In the genomic region with DNA sequence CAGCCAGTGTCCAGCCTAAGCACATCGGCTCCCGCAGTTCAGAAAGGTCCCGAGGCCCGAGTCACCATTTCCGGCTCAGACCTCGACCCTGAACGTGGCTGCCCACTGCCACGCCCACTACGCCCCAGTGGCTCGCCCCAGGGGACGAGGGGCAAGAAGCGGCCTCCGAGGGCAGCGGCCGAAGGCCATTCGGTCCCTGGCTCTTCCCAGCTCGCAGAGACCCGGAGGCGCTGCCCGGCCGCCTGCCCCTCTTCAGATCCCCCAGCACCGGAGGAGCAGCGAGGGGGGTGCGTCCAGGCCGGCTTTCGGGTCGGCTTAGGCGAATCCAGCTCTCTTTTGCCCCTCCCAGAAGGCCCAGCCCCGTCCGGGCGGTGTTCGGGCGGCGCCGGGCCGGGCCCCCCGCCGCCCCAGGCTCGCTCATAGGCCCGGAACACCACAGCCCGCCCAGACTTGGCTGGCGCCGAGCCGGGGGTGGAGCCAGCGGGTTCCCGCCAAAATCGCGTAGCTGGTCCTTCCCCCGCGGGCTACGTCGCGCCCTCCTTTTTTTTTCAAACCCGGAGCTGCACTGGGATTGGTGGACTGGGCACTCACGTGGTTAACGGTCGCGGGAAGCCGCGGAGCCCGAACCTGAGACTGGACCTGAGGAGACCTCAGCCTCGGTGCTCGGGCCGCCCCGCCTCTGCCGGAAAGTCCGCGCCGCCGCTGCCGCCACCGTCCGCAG, we compare ENCODE assay signal across 1 cellular context.
TF ChIP-seq lines count a peak whose summit lies in the region.

A gene (plus strand): TSS at position 617 of the 721 bp plus-strand sequence. CDS start 264 bp downstream, outside the sequence.

TF ChIP-seq in HEK293, 187 proteins besides CTCF, POLR2A, EP300 and RAD21 (continued from another document and continues in another):
- TF ChIP-seq, protein P1, sequence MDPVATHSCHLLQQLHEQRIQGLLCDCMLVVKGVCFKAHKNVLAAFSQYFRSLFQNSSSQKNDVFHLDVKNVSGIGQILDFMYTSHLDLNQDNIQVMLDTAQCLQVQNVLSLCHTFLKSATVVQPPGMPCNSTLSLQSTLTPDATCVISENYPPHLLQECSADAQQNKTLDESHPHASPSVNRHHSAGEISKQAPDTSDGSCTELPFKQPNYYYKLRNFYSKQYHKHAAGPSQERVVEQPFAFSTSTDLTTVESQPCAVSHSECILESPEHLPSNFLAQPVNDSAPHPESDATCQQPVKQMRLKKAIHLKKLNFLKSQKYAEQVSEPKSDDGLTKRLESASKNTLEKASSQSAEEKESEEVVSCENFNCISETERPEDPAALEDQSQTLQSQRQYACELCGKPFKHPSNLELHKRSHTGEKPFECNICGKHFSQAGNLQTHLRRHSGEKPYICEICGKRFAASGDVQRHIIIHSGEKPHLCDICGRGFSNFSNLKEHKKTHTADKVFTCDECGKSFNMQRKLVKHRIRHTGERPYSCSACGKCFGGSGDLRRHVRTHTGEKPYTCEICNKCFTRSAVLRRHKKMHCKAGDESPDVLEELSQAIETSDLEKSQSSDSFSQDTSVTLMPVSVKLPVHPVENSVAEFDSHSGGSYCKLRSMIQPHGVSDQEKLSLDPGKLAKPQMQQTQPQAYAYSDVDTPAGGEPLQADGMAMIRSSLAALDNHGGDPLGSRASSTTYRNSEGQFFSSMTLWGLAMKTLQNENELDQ (tag by site-specific recombination; IDR thresholded peaks at IDR 0.05; ENCODE audit: low read depth): no peak
- TF ChIP-seq ZBTB8A (tag by site-specific recombination; IDR thresholded peaks at IDR 0.05) (peak; percentile 98), MEIS1 (CRISPR knock-in tag; IDR thresholded peaks at IDR 0.05; ENCODE audit: borderline replicate concordance) (no peak), ZNF660 (tag by site-specific recombination; IDR thresholded peaks at IDR 0.05) (peak; percentile 39; the same call in 1 of the 2 replicates), ZNF830 (tag by site-specific recombination; IDR thresholded peaks at IDR 0.05; ENCODE audit: low read depth) (no peak), ZNF221 (tag by site-specific recombination; IDR thresholded peaks at IDR 0.05; ENCODE audit: borderline replicate concordance) (no peak), ZNF561 (tag by site-specific recombination; IDR thresholded peaks at IDR 0.05; ENCODE audit: borderline replicate concordance) (peak; percentile 28; the same call in 1 of the 2 replicates), ZNF624 (tag by site-specific recombination; IDR thresholded peaks at IDR 0.05) (no peak), ZSCAN30 (tag by site-specific recombination; IDR thresholded peaks at IDR 0.05) (no peak; the same call in none of the 2 replicates), ZNF146 (tag by site-specific recombination; IDR thresholded peaks at IDR 0.05) (no peak; the same call in 1 of the 2 replicates), ZNF114 (tag by site-specific recombination; IDR thresholded peaks at IDR 0.05) (no peak), ZNF2 (tag by site-specific recombination; IDR thresholded peaks at IDR 0.05) (no peak), ZNF416 (tag by site-specific recombination; IDR thresholded peaks at IDR 0.05) (no peak), FEZF1 (tag by site-specific recombination; IDR thresholded peaks at IDR 0.05) (no peak), ZNF677 (tag by site-specific recombination; IDR thresholded peaks at IDR 0.05) (no peak), KLF9 (tag by site-specific recombination; IDR thresholded peaks at IDR 0.05; ENCODE audit: low read depth) (peak; percentile 98), RBAK (tag by site-specific recombination; IDR thresholded peaks at IDR 0.05) (no peak), ZNF548 (tag by site-specific recombination; IDR thresholded peaks at IDR 0.05) (no peak), ZNF76 (tag by site-specific recombination; IDR thresholded peaks at IDR 0.05; ENCODE audit: borderline replicate concordance, low read depth) (peak; percentile 64), HOXD13 (CRISPR knock-in tag; IDR thresholded peaks at IDR 0.05; ENCODE audit: borderline replicate concordance) (0 out of 2 replicates have a peak, but pooled peaks have one; percentile 6), ZNF768 (tag by site-specific recombination; IDR thresholded peaks at IDR 0.05) (no peak), ZNF324 (tag by site-specific recombination; IDR thresholded peaks at IDR 0.05) (no peak; the same call in 1 of the 2 replicates), GLIS2 (tag by site-specific recombination; IDR thresholded peaks at IDR 0.05) (peak; percentile 97), ZBTB7A (tag by site-specific recombination; IDR thresholded peaks at IDR 0.05; ENCODE audit: low read depth) (peak; percentile 60; the same call in 1 of the 2 replicates), ZNF157 (tag by site-specific recombination; IDR thresholded peaks at IDR 0.05) (no peak), HOXC10 (CRISPR knock-in tag; IDR thresholded peaks at IDR 0.05) (0 out of 2 replicates have a peak, but pooled peaks have one; percentile 25), ZEB2 (tag by site-specific recombination; IDR thresholded peaks at IDR 0.05) (peak; percentile 93), ZNF248 (tag by site-specific recombination; IDR thresholded peaks at IDR 0.05) (no peak), ZNF837 (tag by site-specific recombination; IDR thresholded peaks at IDR 0.05) (no peak), ZNF785 (tag by site-specific recombination; IDR thresholded peaks at IDR 0.05) (no peak)
- TF ChIP-seq, protein P2, sequence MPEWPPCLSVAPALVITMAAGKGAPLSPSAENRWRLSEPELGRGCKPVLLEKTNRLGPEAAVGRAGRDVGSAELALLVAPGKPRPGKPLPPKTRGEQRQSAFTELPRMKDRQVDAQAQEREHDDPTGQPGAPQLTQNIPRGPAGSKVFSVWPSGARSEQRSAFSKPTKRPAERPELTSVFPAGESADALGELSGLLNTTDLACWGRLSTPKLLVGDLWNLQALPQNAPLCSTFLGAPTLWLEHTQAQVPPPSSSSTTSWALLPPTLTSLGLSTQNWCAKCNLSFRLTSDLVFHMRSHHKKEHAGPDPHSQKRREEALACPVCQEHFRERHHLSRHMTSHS (tag by site-specific recombination; IDR thresholded peaks at IDR 0.05): no peak
- TF ChIP-seq, protein P3, sequence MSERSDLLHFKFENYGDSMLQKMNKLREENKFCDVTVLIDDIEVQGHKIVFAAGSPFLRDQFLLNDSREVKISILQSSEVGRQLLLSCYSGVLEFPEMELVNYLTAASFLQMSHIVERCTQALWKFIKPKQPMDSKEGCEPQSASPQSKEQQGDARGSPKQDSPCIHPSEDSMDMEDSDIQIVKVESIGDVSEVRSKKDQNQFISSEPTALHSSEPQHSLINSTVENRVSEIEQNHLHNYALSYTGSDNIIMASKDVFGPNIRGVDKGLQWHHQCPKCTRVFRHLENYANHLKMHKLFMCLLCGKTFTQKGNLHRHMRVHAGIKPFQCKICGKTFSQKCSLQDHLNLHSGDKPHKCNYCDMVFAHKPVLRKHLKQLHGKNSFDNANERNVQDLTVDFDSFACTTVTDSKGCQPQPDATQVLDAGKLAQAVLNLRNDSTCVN (tag by site-specific recombination; optimal IDR thresholded peaks at IDR 0.05): peak; percentile 73
- TF ChIP-seq, protein P4, sequence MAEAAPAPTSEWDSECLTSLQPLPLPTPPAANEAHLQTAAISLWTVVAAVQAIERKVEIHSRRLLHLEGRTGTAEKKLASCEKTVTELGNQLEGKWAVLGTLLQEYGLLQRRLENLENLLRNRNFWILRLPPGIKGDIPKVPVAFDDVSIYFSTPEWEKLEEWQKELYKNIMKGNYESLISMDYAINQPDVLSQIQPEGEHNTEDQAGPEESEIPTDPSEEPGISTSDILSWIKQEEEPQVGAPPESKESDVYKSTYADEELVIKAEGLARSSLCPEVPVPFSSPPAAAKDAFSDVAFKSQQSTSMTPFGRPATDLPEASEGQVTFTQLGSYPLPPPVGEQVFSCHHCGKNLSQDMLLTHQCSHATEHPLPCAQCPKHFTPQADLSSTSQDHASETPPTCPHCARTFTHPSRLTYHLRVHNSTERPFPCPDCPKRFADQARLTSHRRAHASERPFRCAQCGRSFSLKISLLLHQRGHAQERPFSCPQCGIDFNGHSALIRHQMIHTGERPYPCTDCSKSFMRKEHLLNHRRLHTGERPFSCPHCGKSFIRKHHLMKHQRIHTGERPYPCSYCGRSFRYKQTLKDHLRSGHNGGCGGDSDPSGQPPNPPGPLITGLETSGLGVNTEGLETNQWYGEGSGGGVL (tag by site-specific recombination; IDR thresholded peaks at IDR 0.05): peak; percentile 51; the same call in 1 of the 2 replicates
- TF ChIP-seq, protein P5, sequence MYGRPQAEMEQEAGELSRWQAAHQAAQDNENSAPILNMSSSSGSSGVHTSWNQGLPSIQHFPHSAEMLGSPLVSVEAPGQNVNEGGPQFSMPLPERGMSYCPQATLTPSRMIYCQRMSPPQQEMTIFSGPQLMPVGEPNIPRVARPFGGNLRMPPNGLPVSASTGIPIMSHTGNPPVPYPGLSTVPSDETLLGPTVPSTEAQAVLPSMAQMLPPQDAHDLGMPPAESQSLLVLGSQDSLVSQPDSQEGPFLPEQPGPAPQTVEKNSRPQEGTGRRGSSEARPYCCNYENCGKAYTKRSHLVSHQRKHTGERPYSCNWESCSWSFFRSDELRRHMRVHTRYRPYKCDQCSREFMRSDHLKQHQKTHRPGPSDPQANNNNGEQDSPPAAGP (tag by site-specific recombination; IDR thresholded peaks at IDR 0.05): peak; percentile 52; the same call in 1 of the 2 replicates
- TF ChIP-seq, protein P6, sequence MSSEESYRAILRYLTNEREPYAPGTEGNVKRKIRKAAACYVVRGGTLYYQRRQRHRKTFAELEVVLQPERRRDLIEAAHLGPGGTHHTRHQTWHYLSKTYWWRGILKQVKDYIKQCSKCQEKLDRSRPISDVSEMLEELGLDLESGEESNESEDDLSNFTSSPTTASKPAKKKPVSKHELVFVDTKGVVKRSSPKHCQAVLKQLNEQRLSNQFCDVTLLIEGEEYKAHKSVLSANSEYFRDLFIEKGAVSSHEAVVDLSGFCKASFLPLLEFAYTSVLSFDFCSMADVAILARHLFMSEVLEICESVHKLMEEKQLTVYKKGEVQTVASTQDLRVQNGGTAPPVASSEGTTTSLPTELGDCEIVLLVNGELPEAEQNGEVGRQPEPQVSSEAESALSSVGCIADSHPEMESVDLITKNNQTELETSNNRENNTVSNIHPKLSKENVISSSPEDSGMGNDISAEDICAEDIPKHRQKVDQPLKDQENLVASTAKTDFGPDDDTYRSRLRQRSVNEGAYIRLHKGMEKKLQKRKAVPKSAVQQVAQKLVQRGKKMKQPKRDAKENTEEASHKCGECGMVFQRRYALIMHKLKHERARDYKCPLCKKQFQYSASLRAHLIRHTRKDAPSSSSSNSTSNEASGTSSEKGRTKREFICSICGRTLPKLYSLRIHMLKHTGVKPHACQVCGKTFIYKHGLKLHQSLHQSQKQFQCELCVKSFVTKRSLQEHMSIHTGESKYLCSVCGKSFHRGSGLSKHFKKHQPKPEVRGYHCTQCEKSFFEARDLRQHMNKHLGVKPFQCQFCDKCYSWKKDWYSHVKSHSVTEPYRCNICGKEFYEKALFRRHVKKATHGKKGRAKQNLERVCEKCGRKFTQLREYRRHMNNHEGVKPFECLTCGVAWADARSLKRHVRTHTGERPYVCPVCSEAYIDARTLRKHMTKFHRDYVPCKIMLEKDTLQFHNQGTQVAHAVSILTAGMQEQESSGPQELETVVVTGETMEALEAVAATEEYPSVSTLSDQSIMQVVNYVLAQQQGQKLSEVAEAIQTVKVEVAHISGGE (tag by site-specific recombination; conservative IDR thresholded peaks at IDR 0.05; ENCODE audit: low read depth): peak; percentile 60
- TF ChIP-seq, protein P7, sequence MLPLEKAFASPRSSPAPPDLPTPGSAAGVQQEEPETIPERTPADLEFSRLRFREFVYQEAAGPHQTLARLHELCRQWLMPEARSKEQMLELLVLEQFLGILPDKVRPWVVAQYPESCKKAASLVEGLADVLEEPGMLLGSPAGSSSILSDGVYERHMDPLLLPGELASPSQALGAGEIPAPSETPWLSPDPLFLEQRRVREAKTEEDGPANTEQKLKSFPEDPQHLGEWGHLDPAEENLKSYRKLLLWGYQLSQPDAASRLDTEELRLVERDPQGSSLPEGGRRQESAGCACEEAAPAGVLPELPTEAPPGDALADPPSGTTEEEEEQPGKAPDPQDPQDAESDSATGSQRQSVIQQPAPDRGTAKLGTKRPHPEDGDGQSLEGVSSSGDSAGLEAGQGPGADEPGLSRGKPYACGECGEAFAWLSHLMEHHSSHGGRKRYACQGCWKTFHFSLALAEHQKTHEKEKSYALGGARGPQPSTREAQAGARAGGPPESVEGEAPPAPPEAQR (tag by site-specific recombination; IDR thresholded peaks at IDR 0.05): no peak
- TF ChIP-seq, protein P8, sequence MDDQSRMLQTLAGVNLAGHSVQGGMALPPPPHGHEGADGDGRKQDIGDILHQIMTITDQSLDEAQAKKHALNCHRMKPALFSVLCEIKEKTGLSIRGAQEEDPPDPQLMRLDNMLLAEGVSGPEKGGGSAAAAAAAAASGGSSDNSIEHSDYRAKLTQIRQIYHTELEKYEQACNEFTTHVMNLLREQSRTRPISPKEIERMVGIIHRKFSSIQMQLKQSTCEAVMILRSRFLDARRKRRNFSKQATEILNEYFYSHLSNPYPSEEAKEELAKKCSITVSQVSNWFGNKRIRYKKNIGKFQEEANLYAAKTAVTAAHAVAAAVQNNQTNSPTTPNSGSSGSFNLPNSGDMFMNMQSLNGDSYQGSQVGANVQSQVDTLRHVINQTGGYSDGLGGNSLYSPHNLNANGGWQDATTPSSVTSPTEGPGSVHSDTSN (CRISPR knock-in tag; IDR thresholded peaks at IDR 0.05): peak; percentile 90
- TF ChIP-seq, protein P9, sequence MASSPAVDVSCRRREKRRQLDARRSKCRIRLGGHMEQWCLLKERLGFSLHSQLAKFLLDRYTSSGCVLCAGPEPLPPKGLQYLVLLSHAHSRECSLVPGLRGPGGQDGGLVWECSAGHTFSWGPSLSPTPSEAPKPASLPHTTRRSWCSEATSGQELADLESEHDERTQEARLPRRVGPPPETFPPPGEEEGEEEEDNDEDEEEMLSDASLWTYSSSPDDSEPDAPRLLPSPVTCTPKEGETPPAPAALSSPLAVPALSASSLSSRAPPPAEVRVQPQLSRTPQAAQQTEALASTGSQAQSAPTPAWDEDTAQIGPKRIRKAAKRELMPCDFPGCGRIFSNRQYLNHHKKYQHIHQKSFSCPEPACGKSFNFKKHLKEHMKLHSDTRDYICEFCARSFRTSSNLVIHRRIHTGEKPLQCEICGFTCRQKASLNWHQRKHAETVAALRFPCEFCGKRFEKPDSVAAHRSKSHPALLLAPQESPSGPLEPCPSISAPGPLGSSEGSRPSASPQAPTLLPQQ (tag by site-specific recombination; IDR thresholded peaks at IDR 0.05): peak; percentile 37; the same call in 1 of the 2 replicates
- TF ChIP-seq, protein P10, sequence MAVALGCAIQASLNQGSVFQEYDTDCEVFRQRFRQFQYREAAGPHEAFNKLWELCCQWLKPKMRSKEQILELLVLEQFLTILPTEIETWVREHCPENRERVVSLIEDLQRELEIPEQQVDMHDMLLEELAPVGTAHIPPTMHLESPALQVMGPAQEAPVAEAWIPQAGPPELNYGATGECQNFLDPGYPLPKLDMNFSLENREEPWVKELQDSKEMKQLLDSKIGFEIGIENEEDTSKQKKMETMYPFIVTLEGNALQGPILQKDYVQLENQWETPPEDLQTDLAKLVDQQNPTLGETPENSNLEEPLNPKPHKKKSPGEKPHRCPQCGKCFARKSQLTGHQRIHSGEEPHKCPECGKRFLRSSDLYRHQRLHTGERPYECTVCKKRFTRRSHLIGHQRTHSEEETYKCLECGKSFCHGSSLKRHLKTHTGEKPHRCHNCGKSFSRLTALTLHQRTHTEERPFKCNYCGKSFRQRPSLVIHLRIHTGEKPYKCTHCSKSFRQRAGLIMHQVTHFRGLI (tag by site-specific recombination; IDR thresholded peaks at IDR 0.05): peak; percentile 69; the same call in 1 of the 2 replicates
